14 cellular contexts compared by ENCODE assay signal in genomic region chr13:25584975-25585374, GRCh38.
DNase-seq lines count a peak whose midpoint lies in the region; TF ChIP-seq lines count a peak whose summit lies in the region.
"Had no signal": no experiment of that assay in that cellular context is flagged by ENCODE, and none has a peak within 500 bp of the region (broad histone marks: within the 10 kb centered on the region; RNA-seq: fewer than 3 reads in every experiment).

No MANE protein-coding gene starts in this region.

- no peaks in the 10 kb centered on the region for H3K9me3 ChIP-seq in left ventricle myocardium inferior (replicated peaks)

- H3K4me3 ChIP-seq in fibroblast of pulmonary artery (replicated peaks; ENCODE audit: low read depth, low read length) (no peak overlapping the region), left ventricle myocardium inferior (no peak overlapping the region)

- TF ChIP-seq CTCF in fibroblast of pulmonary artery (IDR thresholded peaks at IDR 0.05; ENCODE audit: low read length, missing control alignments) (no peak), left ventricle myocardium inferior (IDR thresholded peaks at IDR 0.05; ENCODE audit: borderline replicate concordance) (no peak)

- intact Hi-C loops in left ventricle myocardium inferior (cut with micrococcal nuclease), result loop anchor here (5.0 kb wide), 1 partner anchor 477 kb away; no protein-coding TSS in a partner anchor

- peaks cover 71% of the 10 kb centered on the region for H3K27me3 ChIP-seq in left ventricle myocardium inferior (ENCODE audit: low read depth)

- peak; percentile 15 for DNase-seq in NCI-H345 (lab: John Stamatoyannopoulos, UW)
- DNase-seq in NCI-H345 treated with DMSO at 0.1 percent for 48 hours (lab: John Stamatoyannopoulos, UW; ENCODE audit: unreplicated experiment), result no peak
- peak; percentile 29 for DNase-seq in NCI-H1105 (lab: John Stamatoyannopoulos, UW)
- DNase-seq in NCI-H748 treated with DMSO at 0.1 percent for 48 hours (lab: John Stamatoyannopoulos, UW), result peak; percentile 28
- peak; percentile 3 for DNase-seq in fibroblast of pulmonary artery (ENCODE audit: low read depth)
- no peak for DNase-seq in left ventricle myocardium inferior
- DNase-seq in NCI-H524 treated with DMSO at 0.1 percent for 48 hours (lab: John Stamatoyannopoulos, UW), result no peak
- DNase-seq: DMS79, HFFc6, NCI-H146, NCI-H2081, NCI-H226, NCI-H526 treated with DMSO at 0.1 percent for 48 hours, PC-3 had no signal

- no peaks in the 10 kb centered on the region for H3K4me1 ChIP-seq in left ventricle myocardium inferior

- no peaks in the 10 kb centered on the region for H3K36me3 ChIP-seq in left ventricle myocardium inferior

- H3K27ac ChIP-seq in left ventricle myocardium inferior (replicated peaks), result no peak overlapping the region

Comparison
In these comparisons a context has a peak if more than half of its experiments do, and no peak if none do; other contexts are left out.
1. DNase-seq: peak in NCI-H345 (single experiment), NCI-H1105 (single experiment), NCI-H748 treated with DMSO at 0.1 percent for 48 hours (single experiment) and fibroblast of pulmonary artery (single experiment); none in NCI-H345 treated with DMSO at 0.1 percent for 48 hours (single experiment), left ventricle myocardium inferior (single experiment) and NCI-H524 treated with DMSO at 0.1 percent for 48 hours (single experiment).